9 cellular contexts compared by ENCODE assay signal in genomic region chr3:197730200-197730599, GRCh38. TPM values are rescaled to one million over a fixed set of nuclear protein-coding genes. Genes with fewer than 3 reads are reported as not detected.
DNase-seq lines count a peak whose midpoint lies in the region; ATAC-seq and TF ChIP-seq lines count a peak whose summit lies in the region.
"Had no signal": no experiment of that assay in that cellular context is flagged by ENCODE, and none has a peak within 500 bp of the region (broad histone marks: within the 10 kb centered on the region; RNA-seq: fewer than 3 reads in every experiment).

No MANE protein-coding gene starts in this region.

- peak; percentile 50 for DNase-seq in NCI-H748 (lab: John Stamatoyannopoulos, UW; ENCODE audit: unreplicated experiment)
- DNase-seq in NCI-H748 treated with DMSO at 0.1 percent for 48 hours (lab: John Stamatoyannopoulos, UW), result no peak
- DNase-seq in NCI-H226, result peak; percentile 89
- DNase-seq in endothelial cell (ENCODE audit: low spot score), result no peak
- no peak for DNase-seq in stimulated activated naive CD8-positive, alpha-beta T cell treated with anti-CD3 and anti-CD28 coated beads, Interleukin-15, amount 100 ng/mL, for 72 hours
- DNase-seq in NCI-H1048 (lab: John Stamatoyannopoulos, UW), result no peak
- DNase-seq: SHP77 had no signal

- H3K27ac Mint-ChIP-seq in endothelial cell (ENCODE audit: unreplicated experiment), result peak overlapping the region; percentile 80
- H3K27ac Mint-ChIP-seq in stimulated activated naive CD8-positive, alpha-beta T cell treated with anti-CD3 and anti-CD28 coated beads, Interleukin-15, amount 100 ng/mL, for 72 hours, result no peak overlapping the region

- H3K27me3 Mint-ChIP-seq in endothelial cell (ENCODE audit: unreplicated experiment), result peaks cover 1% of the 10 kb centered on the region
- no peaks in the 10 kb centered on the region for H3K27me3 Mint-ChIP-seq in stimulated activated naive CD8-positive, alpha-beta T cell treated with anti-CD3 and anti-CD28 coated beads, Interleukin-15, amount 100 ng/mL, for 72 hours

- H3K9me3 Mint-ChIP-seq in endothelial cell (ENCODE audit: unreplicated experiment), result no peaks in the 10 kb centered on the region
- H3K9me3 Mint-ChIP-seq in stimulated activated naive CD8-positive, alpha-beta T cell treated with anti-CD3 and anti-CD28 coated beads, Interleukin-15, amount 100 ng/mL, for 72 hours, result no peaks in the 10 kb centered on the region

- TF ChIP-seq CTCF in endothelial cell (IDR thresholded peaks at IDR 0.05; ENCODE audit: unreplicated experiment), result no peak

- peak; percentile 35 for ATAC-seq in stimulated activated naive CD8-positive, alpha-beta T cell treated with anti-CD3 and anti-CD28 coated beads, Interleukin-15, amount 100 ng/mL, for 72 hours
- ATAC-seq in HG02763 (IDR thresholded peaks at IDR 0.05; ENCODE audit: unreplicated experiment) (no peak), HG02571 (IDR thresholded peaks at IDR 0.05; ENCODE audit: unreplicated experiment) (no peak)

- peaks cover 18% of the 10 kb centered on the region for H3K36me3 Mint-ChIP-seq in endothelial cell (ENCODE audit: low read depth, unreplicated experiment)

- no peak overlapping the region for H3K4me3 Mint-ChIP-seq in endothelial cell (ENCODE audit: unreplicated experiment)
- H3K4me3 Mint-ChIP-seq in stimulated activated naive CD8-positive, alpha-beta T cell treated with anti-CD3 and anti-CD28 coated beads, Interleukin-15, amount 100 ng/mL, for 72 hours, result no peak overlapping the region

- H3K4me1 Mint-ChIP-seq in endothelial cell (ENCODE audit: unreplicated experiment), result peaks cover 22% of the 10 kb centered on the region
- H3K4me1 Mint-ChIP-seq in stimulated activated naive CD8-positive, alpha-beta T cell treated with anti-CD3 and anti-CD28 coated beads, Interleukin-15, amount 100 ng/mL, for 72 hours, result peaks cover 45% of the 10 kb centered on the region

RNA-seq across cellular contexts. Expression of gene RUBCN, which starts 6.5 kb away (rescaled TPM):
- 35.0 TPM for total RNA-seq in endothelial cell (ENCODE audit: unreplicated experiment)

RNA-seq across cellular contexts. Expression of gene FYTTD1, which starts 19.5 kb away (rescaled TPM):
- total RNA-seq in endothelial cell (ENCODE audit: unreplicated experiment), result 65.3 TPM

Comparison
In these comparisons a context has a peak if more than half of its experiments do, and no peak if none do; other contexts are left out.
1. DNase-seq: peak in NCI-H748 (single experiment) and NCI-H226 (single experiment); none in NCI-H748 treated with DMSO at 0.1 percent for 48 hours (single experiment), endothelial cell (single experiment), stimulated activated naive CD8-positive, alpha-beta T cell treated with anti-CD3 and anti-CD28 coated beads, Interleukin-15, amount 100 ng/mL, for 72 hours (0 of 2) and NCI-H1048 (single experiment).